Comparison of ENCODE assay signal across 9 cellular contexts in the genomic region with DNA sequence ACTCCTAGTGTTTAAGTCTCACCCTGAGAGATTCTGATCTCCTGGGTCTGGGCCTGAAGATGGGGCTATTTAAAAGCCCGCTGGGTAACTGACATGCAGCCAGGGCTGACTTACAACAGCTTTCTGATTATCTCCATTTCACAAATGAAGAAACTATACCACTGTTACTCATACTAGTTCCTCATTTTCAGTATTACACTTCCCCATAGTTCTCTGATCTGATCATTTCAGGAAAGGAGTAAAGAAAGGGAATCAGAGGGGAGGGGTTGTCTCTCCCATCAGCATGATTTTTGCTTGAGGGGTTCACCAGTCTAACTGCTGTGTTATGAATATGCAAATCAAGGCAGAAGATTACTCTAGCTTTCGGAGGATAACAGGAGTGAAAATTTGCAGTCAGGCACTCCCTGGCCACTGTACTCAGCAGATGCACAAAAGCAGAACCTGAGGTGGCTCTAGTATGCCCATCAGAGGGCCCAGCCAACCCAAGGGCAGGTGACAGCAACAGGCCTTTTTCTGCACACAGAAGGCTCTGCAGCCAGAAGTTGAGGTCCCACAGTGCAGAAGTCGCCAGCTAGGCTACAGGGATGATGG. TPM values are rescaled to one million over a fixed set of nuclear protein-coding genes. Genes with fewer than 3 reads are reported as not detected.
DNase-seq lines count a peak whose midpoint lies in the region; ATAC-seq and TF ChIP-seq lines count a peak whose summit lies in the region.
"Had no signal": no experiment of that assay in that cellular context is flagged by ENCODE, and none has a peak within 500 bp of the region (broad histone marks: within the 10 kb centered on the region; RNA-seq: fewer than 3 reads in every experiment).

No MANE protein-coding gene starts in this region.

- TF ChIP-seq CTCF in spleen (IDR thresholded peaks at IDR 0.05 in 8 of 11, conservative IDR thresholded peaks at IDR 0.05 in 3 of 11) (no peak), PC-3 (conservative IDR thresholded peaks at IDR 0.05; ENCODE audit: low read depth, low read length) (no peak), smooth muscle cell (IDR thresholded peaks at IDR 0.05; ENCODE audit: borderline replicate concordance, insufficient read depth, poor library complexity, severe bottlenecking) (no peak)

- no peaks in the 10 kb centered on the region for H3K27me3 Mint-ChIP-seq in activated T-cell treated with anti-CD3 and anti-CD28 coated beads, Interleukin-2, amount 50 U/mL, for 72 hours (ENCODE audit: low read depth)

- H3K9ac ChIP-seq in PC-3 (ENCODE audit: low read length) (no peak overlapping the region), smooth muscle cell (ENCODE audit: low read depth) (no peak overlapping the region)

- ATAC-seq in activated T-cell treated with anti-CD3 and anti-CD28 coated beads, Interleukin-2, amount 50 U/mL, for 72 hours (replicated peaks in 1 of 2) = peak; percentile 79 to 86
- ATAC-seq in HG03039 (IDR thresholded peaks at IDR 0.05; ENCODE audit: unreplicated experiment) = peak; percentile 55
- ATAC-seq in PC-3 = no peak

- H3K27me3 ChIP-seq in spleen (replicated peaks in 1 of 7) (no peaks in the 10 kb centered on the region), PC-3 (ENCODE audit: low read length) (no peaks in the 10 kb centered on the region), smooth muscle cell (ENCODE audit: low read depth) (no peaks in the 10 kb centered on the region)

- BruUV-seq in PC-3 (replicated peaks; lab: Mats Ljungman, UMichigan) = no TSS peak

- CTCF ChIA-PET in PC-3 (lab: Charles Lee) = no interaction called here

- peak overlapping the region; percentile 35 to 92 (median 84) for H3K27ac ChIP-seq in spleen
- H3K27ac ChIP-seq in PC-3 (ENCODE audit: low read length) = no peak overlapping the region
- H3K27ac ChIP-seq in smooth muscle cell (ENCODE audit: low read depth) = no peak overlapping the region
- H3K27ac ChIP-seq: epithelial cell of prostate had no signal

- TF ChIP-seq POLR2A in spleen (IDR thresholded peaks at IDR 0.05) = no peak

- H3K36me3 ChIP-seq in spleen = peaks cover 0 to 11% (median 0%) of the 10 kb centered on the region in 6 donors
- H3K36me3 ChIP-seq in PC-3 (ENCODE audit: low read depth, low read length) = no peaks in the 10 kb centered on the region
- no peaks in the 10 kb centered on the region for H3K36me3 ChIP-seq in smooth muscle cell (ENCODE audit: low read depth)

- peaks cover 25% of the 10 kb centered on the region for H3K4me1 Mint-ChIP-seq in activated T-cell treated with anti-CD3 and anti-CD28 coated beads, Interleukin-2, amount 50 U/mL, for 72 hours (ENCODE audit: low read depth)

- H3K9me3 ChIP-seq in spleen (no peaks in the 10 kb centered on the region), PC-3 (ENCODE audit: low read length) (no peaks in the 10 kb centered on the region), smooth muscle cell (replicated peaks; ENCODE audit: low read depth) (no peaks in the 10 kb centered on the region)

- H4K20me1 ChIP-seq in PC-3 (ENCODE audit: low read length) (no peaks in the 10 kb centered on the region), smooth muscle cell (ENCODE audit: low read depth) (no peaks in the 10 kb centered on the region)

- no peaks in the 10 kb centered on the region for H3K9me2 ChIP-seq in PC-3 (replicated peaks; ENCODE audit: low read length)

- no peak overlapping the region for H2AFZ ChIP-seq in PC-3 (ENCODE audit: low read length)
- no peak overlapping the region for H2AFZ ChIP-seq in smooth muscle cell (ENCODE audit: low read depth)

- no peak overlapping the region for H3K27ac Mint-ChIP-seq in activated T-cell treated with anti-CD3 and anti-CD28 coated beads, Interleukin-2, amount 50 U/mL, for 72 hours

- H3F3A ChIP-seq in PC-3 (ENCODE audit: low read length, unreplicated experiment) (no peaks in the 10 kb centered on the region), smooth muscle cell (ENCODE audit: low read depth) (no peaks in the 10 kb centered on the region)

- intact Hi-C loops in spleen (cut with DNase I; ENCODE audit: low total_unique reads) = no loop called here
- intact Hi-C loops in PC-3 (cut with micrococcal nuclease) = no loop called here

- H3K4me3 ChIP-seq in spleen (peak overlapping the region in 1 of 8 donors; percentile 4), PC-3 (ENCODE audit: low read length) (no peak overlapping the region), smooth muscle cell (no peak overlapping the region)

- peak in 1 of 2 donors; percentile 7 for DNase-seq in activated T-cell treated with anti-CD3 and anti-CD28 coated beads, Interleukin-2, amount 50 U/mL, for 72 hours
- DNase-seq in activated T-cell treated with anti-CD3 and anti-CD28 coated beads for 4 hours = no peak
- DNase-seq in SIG-M5 treated with dmso at 0.1 percent for 504 hours (lab: John Stamatoyannopoulos, UW; ENCODE audit: unreplicated experiment) = peak; percentile 92
- DNase-seq in spleen = peak; percentile 87
- DNase-seq in PC-3 = no peak
- DNase-seq in NCI-H748 (lab: John Stamatoyannopoulos, UW; ENCODE audit: unreplicated experiment) = no peak
- no peak for DNase-seq in smooth muscle cell (lab: John Stamatoyannopoulos, UW; ENCODE audit: unreplicated experiment)

- no peaks in the 10 kb centered on the region for H3K9me3 Mint-ChIP-seq in activated T-cell treated with anti-CD3 and anti-CD28 coated beads, Interleukin-2, amount 50 U/mL, for 72 hours

- 21 to 47% (median 42%) methylated on average over 3 of the region's 3 CpGs for WGBS in spleen, 5 donors
- 93% methylated on average over 3 of the region's 3 CpGs for WGBS in smooth muscle cell (ENCODE audit: low lambda C conversion rate)

- H3K4me1 ChIP-seq in spleen = peaks cover 37 to 94% (median 64%) of the 10 kb centered on the region in 6 donors
- no peaks in the 10 kb centered on the region for H3K4me1 ChIP-seq in PC-3 (ENCODE audit: insufficient read depth, low read length)
- no peaks in the 10 kb centered on the region for H3K4me1 ChIP-seq in smooth muscle cell (ENCODE audit: low read depth)

- H3K4me2 ChIP-seq in PC-3 (ENCODE audit: low read length) = no peak overlapping the region
- no peak overlapping the region for H3K4me2 ChIP-seq in smooth muscle cell

- no peak overlapping the region for H3K4me3 Mint-ChIP-seq in activated T-cell treated with anti-CD3 and anti-CD28 coated beads, Interleukin-2, amount 50 U/mL, for 72 hours

- H3K79me2 ChIP-seq in PC-3 (ENCODE audit: low read length) (no peaks in the 10 kb centered on the region), smooth muscle cell (ENCODE audit: low read depth) (no peaks in the 10 kb centered on the region)

- H3K36me3 Mint-ChIP-seq in activated T-cell treated with anti-CD3 and anti-CD28 coated beads, Interleukin-2, amount 50 U/mL, for 72 hours (ENCODE audit: insufficient read depth in 2 of 2) = no peaks in the 10 kb centered on the region

- POLR2A ChIA-PET in PC-3 (lab: Charles Lee; ENCODE audit: unreplicated experiment) = no interaction called here

RNA-seq across cellular contexts. Expression of a gene that starts 59.4 kb away (rescaled TPM):
- total RNA-seq in activated T-cell treated with anti-CD3 and anti-CD28 coated beads, Interleukin-2, amount 50 U/mL, for 72 hours = 1 to 10 TPM; 2.3 to 3.3 TPM
- total RNA-seq in spleen (10 to 100 TPM; 12.2 to 38.3 (median 20.6) TPM), PC-3 (2014; rRNA removed) (1.4 and 5.2 TPM in 2 replicates), smooth muscle cell (not detected in 2 replicates)
- polyA plus RNA-seq in spleen (1 to 10 TPM; 4.9 to 7.6 (median 6.0) TPM), smooth muscle cell (not detected in 2 replicates)

Comparison
In these comparisons a context has a peak if more than half of its experiments do, and no peak if none do; other contexts are left out.
1. DNase-seq: peak in SIG-M5 treated with dmso at 0.1 percent for 504 hours (single experiment) and spleen (single experiment); none in activated T-cell treated with anti-CD3 and anti-CD28 coated beads for 4 hours (single experiment), PC-3 (single experiment), NCI-H748 (single experiment) and smooth muscle cell (single experiment).
2. H3K27ac ChIP-seq: peak in spleen (8 of 8); none in PC-3 (single experiment) and smooth muscle cell (single experiment).